In genomic region chr17:80101946-80102706, GRCh38 we compare ENCODE assay signal across 8 cellular contexts. TPM values are rescaled to one million over a fixed set of nuclear protein-coding genes. Genes with fewer than 3 reads are reported as not detected.
A peak's percentile ranks its signal among the peaks of the same experiment; 100 is the strongest.
DNase-seq lines count a peak whose midpoint lies in the region; ATAC-seq and TF ChIP-seq lines count a peak whose summit lies in the region.

No MANE protein-coding gene starts in this region.

- peak overlapping the region; percentile 80 to 91 (median 88) for H3K27ac ChIP-seq in BLaER1 treated with 17β-estradiol and CSF1 and Interleukin-3, amounts not matched to agents 10 nM and 100 nM
- peak overlapping the region; percentile 66 for H3K27ac ChIP-seq in osteoblast (ENCODE audit: low read depth, low read length)

- peaks cover 6% of the 10 kb centered on the region for H3K79me2 ChIP-seq in osteoblast (ENCODE audit: insufficient read depth, low read length)

- H3K27me3 ChIP-seq in BLaER1 treated with 17β-estradiol and CSF1 and Interleukin-3, amounts not matched to agents 10 nM and 100 nM, result no peaks in the 10 kb centered on the region
- no peaks in the 10 kb centered on the region for H3K27me3 ChIP-seq in osteoblast (ENCODE audit: insufficient read depth, low read length)

- TF ChIP-seq CTCF in NB4 (IDR thresholded peaks at IDR 0.05; ENCODE audit: low read depth, low read length), result no peak
- no peak for TF ChIP-seq CTCF in osteoblast (IDR thresholded peaks at IDR 0.05; ENCODE audit: extremely low read depth, low read depth, low read length)

- peak overlapping the region; percentile 76 to 97 (median 94) for H3K4me3 ChIP-seq in BLaER1 treated with 17β-estradiol and CSF1 and Interleukin-3, amounts not matched to agents 10 nM and 100 nM
- H3K4me3 ChIP-seq in NB4 (ENCODE audit: low read depth, low read length) (peak overlapping the region; percentile 78), osteoblast (ENCODE audit: insufficient read depth, low read length) (peak overlapping the region; percentile 95)

- TF ChIP-seq POLR2A in NB4 (IDR thresholded peaks at IDR 0.05; ENCODE audit: extremely low read depth, insufficient read length), result no peak

- ATAC-seq in GM21447 (IDR thresholded peaks at IDR 0.05; ENCODE audit: unreplicated experiment) (peak; percentile 26), HG03097 (IDR thresholded peaks at IDR 0.05; ENCODE audit: low FRiP score, unreplicated experiment) (no peak)

- H3K36me3 ChIP-seq in BLaER1 treated with 17β-estradiol and CSF1 and Interleukin-3, amounts not matched to agents 10 nM and 100 nM, result peaks cover 0 to 38% (median 0%) of the 10 kb centered on the region in 11 experiments; a peak in 6 of 22 replicates
- H3K36me3 ChIP-seq in osteoblast (ENCODE audit: insufficient read depth, low read length), result no peaks in the 10 kb centered on the region

- H3K4me1 ChIP-seq in BLaER1 treated with 17β-estradiol and CSF1 and Interleukin-3, amounts not matched to agents 10 nM and 100 nM, result peaks cover 24 to 47% (median 38%) of the 10 kb centered on the region in 10 experiments
- H3K4me1 ChIP-seq in osteoblast (ENCODE audit: insufficient read depth, low read length), result peaks cover 13% of the 10 kb centered on the region

- DNase-seq in NB4 (ENCODE audit: low read depth), result peak; percentile 56
- peak; percentile 14 for DNase-seq in activated naive CD4-positive, alpha-beta T cell treated with Interleukin-2 at 50 U/mL for 16 hours
- peak; percentile 16 for DNase-seq in globus pallidus (ENCODE audit: low spot score)
- peak; percentile 94 for DNase-seq in osteoblast (ENCODE audit: insufficient read length, low spot score, missing footprints)
- no peak for DNase-seq in NCI-H446 (lab: John Stamatoyannopoulos, UW)

- peak overlapping the region; percentile 99 for H2AFZ ChIP-seq in osteoblast (ENCODE audit: low read length)

- no peaks in the 10 kb centered on the region for H3K9me3 ChIP-seq in BLaER1 treated with 17β-estradiol and CSF1 and Interleukin-3, amounts not matched to agents 10 nM and 100 nM (replicated peaks in 1 of 11)
- H3K9me3 ChIP-seq in osteoblast (ENCODE audit: low read depth, low read length), result no peaks in the 10 kb centered on the region

- H3K4me2 ChIP-seq in BLaER1 treated with 17β-estradiol and CSF1 and Interleukin-3, amounts not matched to agents 10 nM and 100 nM, result peak overlapping the region; percentile 90 to 99 (median 97)
- peak overlapping the region; percentile 99 for H3K4me2 ChIP-seq in osteoblast (ENCODE audit: insufficient read depth, low read length)

- H4K20me1 ChIP-seq in BLaER1 treated with 17β-estradiol and CSF1 and Interleukin-3, amounts not matched to agents 10 nM and 100 nM, result peaks cover 0 to 45% (median 0%) of the 10 kb centered on the region in 11 experiments; a peak in 5 of 22 replicates
- no peaks in the 10 kb centered on the region for H4K20me1 ChIP-seq in osteoblast (ENCODE audit: insufficient read depth, low read length)

- peak overlapping the region; percentile 82 to 94 (median 92) for H3K9ac ChIP-seq in BLaER1 treated with 17β-estradiol and CSF1 and Interleukin-3, amounts not matched to agents 10 nM and 100 nM

RNA-seq across cellular contexts. Expression of gene GAA, which starts 0.7 kb away (rescaled TPM):
- total RNA-seq in osteoblast, result 76.7 and 91.3 TPM in 2 replicates

RNA-seq across cellular contexts. Expression of gene EIF4A3, which starts 44.8 kb away (rescaled TPM):
- total RNA-seq in osteoblast, result 44.5 and 46.3 TPM in 2 replicates

Comparison
In these comparisons a context has a peak if more than half of its experiments do, and no peak if none do; other contexts are left out.
1. DNase-seq: peak in NB4 (single experiment), activated naive CD4-positive, alpha-beta T cell treated with Interleukin-2 at 50 U/mL for 16 hours (single experiment), globus pallidus (single experiment) and osteoblast (single experiment); none in NCI-H446 (0 of 2).
2. Peak in every context shown above with its lines, with median percentiles within 50 percentile points of each other: H3K4me3 ChIP-seq.